In the genomic region with DNA sequence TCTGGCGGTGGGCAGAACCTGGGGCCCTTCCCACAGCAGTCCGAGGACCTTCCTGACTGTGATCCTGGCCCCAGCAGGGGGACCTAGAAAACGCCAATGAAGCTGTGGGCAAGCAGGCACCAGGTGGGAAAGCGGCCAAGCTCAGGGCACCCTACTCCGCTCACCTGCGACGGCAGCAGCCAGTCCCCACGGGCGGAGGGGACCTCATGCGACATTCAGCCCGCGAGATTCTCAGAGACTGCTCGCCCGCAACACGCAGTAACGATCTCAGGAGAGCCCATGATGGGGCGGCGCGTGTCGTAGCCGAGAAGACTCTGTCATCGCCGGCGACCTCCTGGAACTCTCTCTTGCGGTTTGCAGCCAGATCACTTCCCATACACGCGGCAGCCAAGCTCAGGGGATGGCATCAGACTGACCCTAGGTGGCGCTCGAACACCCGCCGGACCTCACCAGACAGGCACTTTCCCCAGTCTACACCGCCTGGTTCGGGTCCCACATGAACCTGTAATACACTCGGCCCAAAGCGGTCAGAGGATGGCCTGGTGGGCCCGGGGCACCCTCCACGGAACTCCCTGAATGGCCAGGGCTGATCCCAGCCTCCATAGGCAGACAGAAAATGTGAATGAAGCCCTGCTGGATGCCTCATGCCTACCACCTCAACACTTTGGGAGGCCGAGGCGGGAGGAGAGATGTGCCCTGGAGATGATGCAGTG, we compare ENCODE assay signal across 8 cellular contexts. TPM values are rescaled to one million over a fixed set of nuclear protein-coding genes. Genes with fewer than 3 reads are reported as not detected.
DNase-seq lines count a peak whose midpoint lies in the region; ATAC-seq and TF ChIP-seq lines count a peak whose summit lies in the region.

No MANE protein-coding gene starts in this region.

- H3K36me3 Mint-ChIP-seq in activated naive CD8-positive, alpha-beta T cell treated with anti-CD3 and anti-CD28 coated beads, Interleukin-2, amount 50 U/mL, for 24 hours (ENCODE audit: low read depth), result peaks cover 8% of the 10 kb centered on the region

- H3K27ac ChIP-seq in prostate gland, result no peak overlapping the region
- no peak overlapping the region for H3K27ac ChIP-seq in upper lobe of left lung

- H3K9me3 Mint-ChIP-seq in activated naive CD8-positive, alpha-beta T cell treated with anti-CD3 and anti-CD28 coated beads, Interleukin-2, amount 50 U/mL, for 24 hours, result no peaks in the 10 kb centered on the region

- intact Hi-C loops in left ventricle myocardium superior (cut with micrococcal nuclease) (no loop called here), prostate gland (cut with DNase I) (no loop called here)

- peak overlapping the region; percentile 88 for H3K27ac Mint-ChIP-seq in activated naive CD8-positive, alpha-beta T cell treated with anti-CD3 and anti-CD28 coated beads, Interleukin-2, amount 50 U/mL, for 24 hours

- H3K27me3 ChIP-seq in prostate gland (replicated peaks; ENCODE audit: insufficient read depth) (no peaks in the 10 kb centered on the region), upper lobe of left lung (no peaks in the 10 kb centered on the region)

- no peak for TF ChIP-seq EP300 in upper lobe of left lung (IDR thresholded peaks at IDR 0.05)

- peak; percentile 96 for ATAC-seq in activated naive CD8-positive, alpha-beta T cell treated with anti-CD3 and anti-CD28 coated beads, Interleukin-2, amount 50 U/mL, for 24 hours
- peak; percentile 92 for ATAC-seq in left ventricle myocardium superior
- ATAC-seq in upper lobe of left lung (ENCODE audit: low FRiP score in 2 of 2), result peak; percentile 94 to 96

- H3K4me1 ChIP-seq in prostate gland (replicated peaks), result no peaks in the 10 kb centered on the region
- H3K4me1 ChIP-seq in upper lobe of left lung, result peaks cover 6 to 10% (median 6%) of the 10 kb centered on the region in 4 donors

- 12% methylated on average over 33 of the region's 39 CpGs for WGBS in prostate gland
- WGBS in upper lobe of left lung, 2 donors, result 12 to 15% methylated on average over 13 to 16 of the region's 39 CpGs

- peak; percentile 57 for DNase-seq in GM12864 (ENCODE audit: low read depth)
- peak; percentile 60 for DNase-seq in LHCN-M2 (ENCODE audit: low read depth)
- peak; percentile 69 for DNase-seq in T follicular helper cell (ENCODE audit: low read depth)
- DNase-seq in activated naive CD8-positive, alpha-beta T cell treated with anti-CD3 and anti-CD28 coated beads, Interleukin-2, amount 50 U/mL, for 24 hours, result peak; percentile 92
- peak; percentile 88 for DNase-seq in left ventricle myocardium superior
- DNase-seq in prostate gland (ENCODE audit: low spot score), result peak; percentile 63
- peak; percentile 87 to 92 for DNase-seq in upper lobe of left lung
- DNase-seq in NCI-H1048 (lab: John Stamatoyannopoulos, UW), result no peak

- peaks cover 24% of the 10 kb centered on the region for H3K4me1 Mint-ChIP-seq in activated naive CD8-positive, alpha-beta T cell treated with anti-CD3 and anti-CD28 coated beads, Interleukin-2, amount 50 U/mL, for 24 hours

- H3K4me3 Mint-ChIP-seq in activated naive CD8-positive, alpha-beta T cell treated with anti-CD3 and anti-CD28 coated beads, Interleukin-2, amount 50 U/mL, for 24 hours, result peak overlapping the region; percentile 80

- H3K9me3 ChIP-seq in prostate gland (no peaks in the 10 kb centered on the region), upper lobe of left lung (no peaks in the 10 kb centered on the region)

- peak; percentile 83 for TF ChIP-seq CTCF in GM12864 (IDR thresholded peaks at IDR 0.05; ENCODE audit: low read depth, low read length, missing control alignments)
- peak; percentile 20 to 74 (median 42) for TF ChIP-seq CTCF in prostate gland (IDR thresholded peaks at IDR 0.05)
- peak; percentile 80 to 84 (median 82) for TF ChIP-seq CTCF in upper lobe of left lung (IDR thresholded peaks at IDR 0.05)

- no peaks in the 10 kb centered on the region for H3K36me3 ChIP-seq in prostate gland
- H3K36me3 ChIP-seq in upper lobe of left lung, result no peaks in the 10 kb centered on the region

- no peak overlapping the region for H3K4me3 ChIP-seq in GM12864 (ENCODE audit: low read depth, low read length)
- peak overlapping the region in 1 of 2 donors; percentile 17 for H3K4me3 ChIP-seq in prostate gland
- peak overlapping the region in 3 of 4 donors; percentile 7 to 32 (median 14) for H3K4me3 ChIP-seq in upper lobe of left lung

- H3K27me3 Mint-ChIP-seq in activated naive CD8-positive, alpha-beta T cell treated with anti-CD3 and anti-CD28 coated beads, Interleukin-2, amount 50 U/mL, for 24 hours, result no peaks in the 10 kb centered on the region

- no peak for TF ChIP-seq POLR2A in prostate gland (IDR thresholded peaks at IDR 0.05)
- no peak for TF ChIP-seq POLR2A in upper lobe of left lung (IDR thresholded peaks at IDR 0.05)

RNA-seq across cellular contexts. Expression of gene MAN2B1, which starts 26.5 kb away (rescaled TPM):
- 48.1 and 73.8 TPM in 2 replicates for total RNA-seq in LHCN-M2 (2014; rRNA removed)
- polyA plus RNA-seq in LHCN-M2 (2012), result 26.3 TPM
- 32.5 TPM for total RNA-seq in left ventricle myocardium superior
- 10 to 100 TPM; 60.2 to 91.9 TPM for total RNA-seq in prostate gland
- 100 to 1,000 TPM in 5 of 6 donors, 10 to 100 TPM in 1; 56.8 to 299 (median 121) TPM for total RNA-seq in upper lobe of left lung

RNA-seq across cellular contexts. Expression of gene WDR83, which starts 26.6 kb away (rescaled TPM):
- total RNA-seq in LHCN-M2 (2014; rRNA removed) (9.1 and 10.0 TPM in 2 replicates), left ventricle myocardium superior (8.7 TPM), prostate gland (10 to 100 TPM; 14.9 to 16.2 TPM), upper lobe of left lung (10 to 100 TPM in 2 of 6 donors, 1 to 10 TPM in 4; 6.1 to 12.9 (median 8.4) TPM)
- 11.3 TPM for polyA plus RNA-seq in LHCN-M2 (2012)

RNA-seq across cellular contexts. Expression of gene ZNF791, which starts 29.3 kb away (rescaled TPM):
- total RNA-seq in LHCN-M2 (2014; rRNA removed) (8.4 and 11.5 TPM in 2 replicates), left ventricle myocardium superior (15.5 TPM), prostate gland (10 to 100 TPM; 18.3 to 20.4 TPM), upper lobe of left lung (10 to 100 TPM; 12.6 to 29.3 (median 21.9) TPM)
- polyA plus RNA-seq in LHCN-M2 (2012), result 6.4 TPM

RNA-seq across cellular contexts. Expression of gene ZNF490, which starts 29.4 kb away (rescaled TPM):
- 6.4 and 10.3 TPM in 2 replicates for total RNA-seq in LHCN-M2 (2014; rRNA removed)
- polyA plus RNA-seq in LHCN-M2 (2012), result 1.7 TPM
- 5.1 TPM for total RNA-seq in left ventricle myocardium superior
- 1 to 10 TPM; 7.2 to 8.9 TPM for total RNA-seq in prostate gland
- total RNA-seq in upper lobe of left lung, result 10 to 100 TPM in 2 of 6 donors, 1 to 10 TPM in 4; 4.3 to 11.6 (median 9.0) TPM

RNA-seq across cellular contexts. Expression of gene DHPS, which starts 41.6 kb away (rescaled TPM):
- total RNA-seq in LHCN-M2 (2014; rRNA removed), result 106 and 109 TPM in 2 replicates
- polyA plus RNA-seq in LHCN-M2 (2012), result 66.0 TPM
- 60.2 TPM for total RNA-seq in left ventricle myocardium superior
- 100 to 1,000 TPM; 140 to 178 TPM for total RNA-seq in prostate gland
- 100 to 1,000 TPM in 2 of 6 donors, 10 to 100 TPM in 4; 71.6 to 190 (median 94.3) TPM for total RNA-seq in upper lobe of left lung
